ENCODE assay signal across 1 cellular context in the genomic region with DNA sequence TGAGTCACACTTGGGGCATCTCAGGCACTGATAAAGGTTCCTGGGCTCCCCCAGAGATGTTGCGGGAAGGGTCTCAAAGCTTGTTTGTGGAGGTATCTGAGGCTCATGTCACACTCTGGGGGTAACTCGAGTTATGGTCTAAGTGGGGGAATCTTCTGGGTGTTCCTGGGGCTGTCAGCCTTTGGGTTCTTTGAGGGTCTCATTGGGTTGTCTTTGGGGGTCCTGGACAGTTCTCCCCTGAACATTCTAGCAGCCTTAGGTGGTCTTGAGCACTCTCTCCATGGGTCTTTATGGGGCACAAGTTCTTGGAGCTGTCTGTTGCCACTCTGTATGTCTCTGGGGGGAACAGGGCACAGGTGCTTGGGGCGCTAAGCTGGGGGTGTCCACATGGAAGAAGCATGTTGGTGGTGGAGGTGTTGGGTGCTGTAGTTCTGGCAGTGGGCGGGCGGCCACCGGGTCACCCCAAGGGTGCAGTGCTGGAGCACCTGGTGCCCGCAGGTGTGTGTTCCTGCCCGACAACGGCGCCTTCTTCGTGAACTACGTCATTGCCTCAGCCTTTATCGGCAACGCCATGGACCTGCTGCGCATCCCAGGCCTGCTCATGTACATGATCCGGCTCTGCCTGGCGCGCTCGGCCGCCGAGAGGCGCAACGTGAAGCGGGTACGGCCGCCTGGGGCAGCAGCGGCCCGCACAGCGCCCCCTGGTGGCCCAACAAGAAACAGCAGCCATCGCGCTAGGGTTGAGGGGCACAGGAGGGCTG.
TF ChIP-seq lines count a peak whose summit lies in the region.

No MANE protein-coding gene starts in this region.

TF ChIP-seq in HepG2, 621 proteins besides CTCF, POLR2A, EP300 and RAD21 (continued from another document and continues in another):
- 0 out of 2 replicates have a peak, but pooled peaks have one; percentile 76 for TF ChIP-seq BRF2 (CRISPR knock-in tag; IDR thresholded peaks at IDR 0.05)
- TF ChIP-seq MLX (CRISPR knock-in tag; IDR thresholded peaks at IDR 0.05), result no peak
- peak; percentile 77; the same call in 1 of the 2 replicates for TF ChIP-seq CBX5 (CRISPR knock-in tag; IDR thresholded peaks at IDR 0.05; ENCODE audit: borderline replicate concordance)
- TF ChIP-seq ZNF333 (CRISPR knock-in tag; IDR thresholded peaks at IDR 0.05; ENCODE audit: borderline replicate concordance), result 0 out of 2 replicates have a peak, but pooled peaks have one; percentile 49
- TF ChIP-seq HNRNPLL (IDR thresholded peaks at IDR 0.05; ENCODE audit: low read depth, low read length, poor library complexity, severe bottlenecking), result peak; percentile 80
- no peak for TF ChIP-seq ZNF20 (CRISPR knock-in tag; IDR thresholded peaks at IDR 0.05)
- peak; percentile 16; the same call in 1 of the 2 replicates for TF ChIP-seq PAXIP1 (CRISPR knock-in tag; conservative IDR thresholded peaks at IDR 0.05)
- TF ChIP-seq, protein P1, sequence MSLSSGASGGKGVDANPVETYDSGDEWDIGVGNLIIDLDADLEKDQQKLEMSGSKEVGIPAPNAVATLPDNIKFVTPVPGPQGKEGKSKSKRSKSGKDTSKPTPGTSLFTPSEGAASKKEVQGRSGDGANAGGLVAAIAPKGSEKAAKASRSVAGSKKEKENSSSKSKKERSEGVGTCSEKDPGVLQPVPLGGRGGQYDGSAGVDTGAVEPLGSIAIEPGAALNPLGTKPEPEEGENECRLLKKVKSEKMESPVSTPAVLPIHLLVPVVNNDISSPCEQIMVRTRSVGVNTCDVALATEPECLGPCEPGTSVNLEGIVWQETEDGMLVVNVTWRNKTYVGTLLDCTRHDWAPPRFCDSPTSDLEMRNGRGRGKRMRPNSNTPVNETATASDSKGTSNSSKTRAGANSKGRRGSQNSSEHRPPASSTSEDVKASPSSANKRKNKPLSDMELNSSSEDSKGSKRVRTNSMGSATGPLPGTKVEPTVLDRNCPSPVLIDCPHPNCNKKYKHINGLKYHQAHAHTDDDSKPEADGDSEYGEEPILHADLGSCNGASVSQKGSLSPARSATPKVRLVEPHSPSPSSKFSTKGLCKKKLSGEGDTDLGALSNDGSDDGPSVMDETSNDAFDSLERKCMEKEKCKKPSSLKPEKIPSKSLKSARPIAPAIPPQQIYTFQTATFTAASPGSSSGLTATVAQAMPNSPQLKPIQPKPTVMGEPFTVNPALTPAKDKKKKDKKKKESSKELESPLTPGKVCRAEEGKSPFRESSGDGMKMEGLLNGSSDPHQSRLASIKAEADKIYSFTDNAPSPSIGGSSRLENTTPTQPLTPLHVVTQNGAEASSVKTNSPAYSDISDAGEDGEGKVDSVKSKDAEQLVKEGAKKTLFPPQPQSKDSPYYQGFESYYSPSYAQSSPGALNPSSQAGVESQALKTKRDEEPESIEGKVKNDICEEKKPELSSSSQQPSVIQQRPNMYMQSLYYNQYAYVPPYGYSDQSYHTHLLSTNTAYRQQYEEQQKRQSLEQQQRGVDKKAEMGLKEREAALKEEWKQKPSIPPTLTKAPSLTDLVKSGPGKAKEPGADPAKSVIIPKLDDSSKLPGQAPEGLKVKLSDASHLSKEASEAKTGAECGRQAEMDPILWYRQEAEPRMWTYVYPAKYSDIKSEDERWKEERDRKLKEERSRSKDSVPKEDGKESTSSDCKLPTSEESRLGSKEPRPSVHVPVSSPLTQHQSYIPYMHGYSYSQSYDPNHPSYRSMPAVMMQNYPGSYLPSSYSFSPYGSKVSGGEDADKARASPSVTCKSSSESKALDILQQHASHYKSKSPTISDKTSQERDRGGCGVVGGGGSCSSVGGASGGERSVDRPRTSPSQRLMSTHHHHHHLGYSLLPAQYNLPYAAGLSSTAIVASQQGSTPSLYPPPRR (CRISPR knock-in tag; IDR thresholded peaks at IDR 0.05; ENCODE audit: borderline replicate concordance), result no peak
- TF ChIP-seq ZNF343 (CRISPR knock-in tag; IDR thresholded peaks at IDR 0.05), result no peak
- no peak for TF ChIP-seq ZNF34 (CRISPR knock-in tag; IDR thresholded peaks at IDR 0.05; ENCODE audit: borderline replicate concordance)
- TF ChIP-seq, protein P2, sequence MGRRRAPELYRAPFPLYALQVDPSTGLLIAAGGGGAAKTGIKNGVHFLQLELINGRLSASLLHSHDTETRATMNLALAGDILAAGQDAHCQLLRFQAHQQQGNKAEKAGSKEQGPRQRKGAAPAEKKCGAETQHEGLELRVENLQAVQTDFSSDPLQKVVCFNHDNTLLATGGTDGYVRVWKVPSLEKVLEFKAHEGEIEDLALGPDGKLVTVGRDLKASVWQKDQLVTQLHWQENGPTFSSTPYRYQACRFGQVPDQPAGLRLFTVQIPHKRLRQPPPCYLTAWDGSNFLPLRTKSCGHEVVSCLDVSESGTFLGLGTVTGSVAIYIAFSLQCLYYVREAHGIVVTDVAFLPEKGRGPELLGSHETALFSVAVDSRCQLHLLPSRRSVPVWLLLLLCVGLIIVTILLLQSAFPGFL (CRISPR knock-in tag; IDR thresholded peaks at IDR 0.05), result no peak
- no peak for TF ChIP-seq NCOA1 (CRISPR knock-in tag; IDR thresholded peaks at IDR 0.05)
- TF ChIP-seq NR1H2 (CRISPR knock-in tag; IDR thresholded peaks at IDR 0.05; ENCODE audit: borderline replicate concordance, low read depth), result no peak
- TF ChIP-seq ZNF101 (CRISPR knock-in tag; IDR thresholded peaks at IDR 0.05; ENCODE audit: borderline replicate concordance, low read depth), result no peak
- TF ChIP-seq, protein P3, sequence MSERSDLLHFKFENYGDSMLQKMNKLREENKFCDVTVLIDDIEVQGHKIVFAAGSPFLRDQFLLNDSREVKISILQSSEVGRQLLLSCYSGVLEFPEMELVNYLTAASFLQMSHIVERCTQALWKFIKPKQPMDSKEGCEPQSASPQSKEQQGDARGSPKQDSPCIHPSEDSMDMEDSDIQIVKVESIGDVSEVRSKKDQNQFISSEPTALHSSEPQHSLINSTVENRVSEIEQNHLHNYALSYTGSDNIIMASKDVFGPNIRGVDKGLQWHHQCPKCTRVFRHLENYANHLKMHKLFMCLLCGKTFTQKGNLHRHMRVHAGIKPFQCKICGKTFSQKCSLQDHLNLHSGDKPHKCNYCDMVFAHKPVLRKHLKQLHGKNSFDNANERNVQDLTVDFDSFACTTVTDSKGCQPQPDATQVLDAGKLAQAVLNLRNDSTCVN (CRISPR knock-in tag; IDR thresholded peaks at IDR 0.05; ENCODE audit: borderline replicate concordance), result 0 out of 2 replicates have a peak, but pooled peaks have one; percentile 56
- peak; percentile 75; the same call in 1 of the 2 replicates for TF ChIP-seq MIER3 (CRISPR knock-in tag; IDR thresholded peaks at IDR 0.05; ENCODE audit: borderline replicate concordance)
- TF ChIP-seq HOXA5 (CRISPR knock-in tag; IDR thresholded peaks at IDR 0.05), result 0 out of 2 replicates have a peak, but pooled peaks have one; percentile 62
- TF ChIP-seq ZFP36L2 (CRISPR knock-in tag; IDR thresholded peaks at IDR 0.05), result no peak
- peak; percentile 99 for TF ChIP-seq ZBTB38 (CRISPR knock-in tag; IDR thresholded peaks at IDR 0.05)
- TF ChIP-seq TARDBP (CRISPR knock-in tag; IDR thresholded peaks at IDR 0.05), result peak; percentile 87
- TF ChIP-seq ZNF746 (CRISPR knock-in tag; IDR thresholded peaks at IDR 0.05), result no peak
- TF ChIP-seq RBM39 (IDR thresholded peaks at IDR 0.05; ENCODE audit: low read depth, low read length, poor library complexity, severe bottlenecking), result no peak
- peak; percentile 45; the same call in 1 of the 2 replicates for TF ChIP-seq ZNF792 (CRISPR knock-in tag; IDR thresholded peaks at IDR 0.05)
- TF ChIP-seq, protein P4, sequence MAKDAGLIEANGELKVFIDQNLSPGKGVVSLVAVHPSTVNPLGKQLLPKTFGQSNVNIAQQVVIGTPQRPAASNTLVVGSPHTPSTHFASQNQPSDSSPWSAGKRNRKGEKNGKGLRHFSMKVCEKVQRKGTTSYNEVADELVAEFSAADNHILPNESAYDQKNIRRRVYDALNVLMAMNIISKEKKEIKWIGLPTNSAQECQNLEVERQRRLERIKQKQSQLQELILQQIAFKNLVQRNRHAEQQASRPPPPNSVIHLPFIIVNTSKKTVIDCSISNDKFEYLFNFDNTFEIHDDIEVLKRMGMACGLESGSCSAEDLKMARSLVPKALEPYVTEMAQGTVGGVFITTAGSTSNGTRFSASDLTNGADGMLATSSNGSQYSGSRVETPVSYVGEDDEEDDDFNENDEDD (CRISPR knock-in tag; IDR thresholded peaks at IDR 0.05; ENCODE audit: borderline replicate concordance), result 0 out of 2 replicates have a peak, but pooled peaks have one; percentile 14
- TF ChIP-seq, protein P5, sequence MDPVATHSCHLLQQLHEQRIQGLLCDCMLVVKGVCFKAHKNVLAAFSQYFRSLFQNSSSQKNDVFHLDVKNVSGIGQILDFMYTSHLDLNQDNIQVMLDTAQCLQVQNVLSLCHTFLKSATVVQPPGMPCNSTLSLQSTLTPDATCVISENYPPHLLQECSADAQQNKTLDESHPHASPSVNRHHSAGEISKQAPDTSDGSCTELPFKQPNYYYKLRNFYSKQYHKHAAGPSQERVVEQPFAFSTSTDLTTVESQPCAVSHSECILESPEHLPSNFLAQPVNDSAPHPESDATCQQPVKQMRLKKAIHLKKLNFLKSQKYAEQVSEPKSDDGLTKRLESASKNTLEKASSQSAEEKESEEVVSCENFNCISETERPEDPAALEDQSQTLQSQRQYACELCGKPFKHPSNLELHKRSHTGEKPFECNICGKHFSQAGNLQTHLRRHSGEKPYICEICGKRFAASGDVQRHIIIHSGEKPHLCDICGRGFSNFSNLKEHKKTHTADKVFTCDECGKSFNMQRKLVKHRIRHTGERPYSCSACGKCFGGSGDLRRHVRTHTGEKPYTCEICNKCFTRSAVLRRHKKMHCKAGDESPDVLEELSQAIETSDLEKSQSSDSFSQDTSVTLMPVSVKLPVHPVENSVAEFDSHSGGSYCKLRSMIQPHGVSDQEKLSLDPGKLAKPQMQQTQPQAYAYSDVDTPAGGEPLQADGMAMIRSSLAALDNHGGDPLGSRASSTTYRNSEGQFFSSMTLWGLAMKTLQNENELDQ (CRISPR knock-in tag; IDR thresholded peaks at IDR 0.05; ENCODE audit: borderline replicate concordance), result no peak
- 0 out of 2 replicates have a peak, but pooled peaks have one; percentile 13 for TF ChIP-seq ZC3H13 (CRISPR knock-in tag; IDR thresholded peaks at IDR 0.05)
- TF ChIP-seq ZNF580 (CRISPR knock-in tag; IDR thresholded peaks at IDR 0.05; ENCODE audit: borderline replicate concordance, low read depth), result peak; percentile 53; the same call in 1 of the 2 replicates
- TF ChIP-seq ZBTB7B (CRISPR knock-in tag; IDR thresholded peaks at IDR 0.05), result peak; percentile 49; the same call in 1 of the 2 replicates
- 0 out of 2 replicates have a peak, but pooled peaks have one; percentile 53 for TF ChIP-seq MXD1 (CRISPR knock-in tag; IDR thresholded peaks at IDR 0.05)
- TF ChIP-seq E2F2 (CRISPR knock-in tag; IDR thresholded peaks at IDR 0.05; ENCODE audit: borderline replicate concordance), result no peak
- peak; percentile 69; the same call in 1 of the 2 replicates for TF ChIP-seq SALL1 (CRISPR knock-in tag; IDR thresholded peaks at IDR 0.05)
- TF ChIP-seq ZFX (CRISPR knock-in tag; IDR thresholded peaks at IDR 0.05; ENCODE audit: low read depth), result peak; percentile 74; the same call in 1 of the 2 replicates
- TF ChIP-seq TAF15 (IDR thresholded peaks at IDR 0.05; ENCODE audit: low read depth, low read length, poor library complexity, severe bottlenecking), result no peak
- no peak for TF ChIP-seq GLI4 (CRISPR knock-in tag; IDR thresholded peaks at IDR 0.05; ENCODE audit: borderline replicate concordance)
- no peak for TF ChIP-seq ZNF460 (CRISPR knock-in tag; IDR thresholded peaks at IDR 0.05; ENCODE audit: borderline replicate concordance)
